17 cellular contexts compared by ENCODE assay signal in the genomic region with DNA sequence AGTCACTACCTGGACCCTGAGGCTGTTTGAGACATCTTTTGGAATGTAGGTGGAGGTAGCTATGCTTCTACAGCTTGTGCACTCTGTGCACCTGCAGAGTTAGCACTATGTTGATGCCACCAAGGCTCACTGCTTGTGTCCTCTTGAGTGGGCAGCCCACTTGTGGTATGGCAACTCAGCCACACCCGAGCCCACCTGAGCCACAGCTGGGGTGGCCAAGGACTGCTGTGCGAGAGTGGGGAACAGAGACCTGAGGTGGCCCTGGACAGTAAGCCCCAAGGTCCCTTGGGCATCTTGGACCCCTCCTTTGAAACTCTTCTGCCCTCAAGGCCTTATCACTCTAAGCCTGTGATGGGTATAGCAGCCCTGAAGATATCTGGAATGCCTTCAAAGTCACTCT. TPM values are rescaled to one million over a fixed set of nuclear protein-coding genes. Genes with fewer than 3 reads are reported as not detected.
A peak's percentile ranks its signal among the peaks of the same experiment; 100 is the strongest.
DNase-seq lines count a peak whose midpoint lies in the region; ATAC-seq and TF ChIP-seq lines count a peak whose summit lies in the region.
"Had no signal": no experiment of that assay in that cellular context is flagged by ENCODE, and none has a peak within 500 bp of the region (broad histone marks: within the 10 kb centered on the region; RNA-seq: fewer than 3 reads in every experiment).

No MANE protein-coding gene starts in this region.

- ATAC-seq in central memory CD8-positive, alpha-beta T cell (replicated peaks; ENCODE audit: extremely low read depth, poor library complexity, severe bottlenecking), result no peak
- no peak for ATAC-seq in gastrocnemius medialis

- H3K27ac ChIP-seq in esophagus muscularis mucosa (replicated peaks in 1 of 4) (no peak overlapping the region), neuronal stem cell (replicated peaks; ENCODE audit: low read length) (no peak overlapping the region), gastrocnemius medialis (no peak overlapping the region), esophagus squamous epithelium (no peak overlapping the region)

- H2AK5ac ChIP-seq in neuronal stem cell (ENCODE audit: low read depth, low read length), result no peak overlapping the region

- H3K9me3 ChIP-seq in esophagus muscularis mucosa (no peaks in the 10 kb centered on the region), neuronal stem cell (replicated peaks in 1 of 2; ENCODE audit: control insufficient read depth in 2 of 2, insufficient read depth in 1 of 2, low read depth in 1 of 2, low read length in 2 of 2) (no peaks in the 10 kb centered on the region), gastrocnemius medialis (no peaks in the 10 kb centered on the region), esophagus squamous epithelium (no peaks in the 10 kb centered on the region)
- H3K9me3 ChIP-seq: HAP-1 had no signal

- H3K4me3 ChIP-seq in esophagus muscularis mucosa, result no peak overlapping the region
- no peak overlapping the region for H3K4me3 ChIP-seq in neuronal stem cell (ENCODE audit: low read length in 2 of 2)
- H3K4me3 ChIP-seq in gastrocnemius medialis, result no peak overlapping the region
- H3K4me3 ChIP-seq in esophagus squamous epithelium, result no peak overlapping the region
- H3K4me3 ChIP-seq: HAP-1 had no signal

- H3K79me1 ChIP-seq in neuronal stem cell (ENCODE audit: low read depth, low read length), result no peaks in the 10 kb centered on the region

- peaks cover 0 to 21% (median 0%) of the 10 kb centered on the region in 4 donors for H3K27me3 ChIP-seq in esophagus muscularis mucosa
- H3K27me3 ChIP-seq in neuronal stem cell (ENCODE audit: control insufficient read depth in 3 of 3, insufficient read depth in 3 of 3, low read depth in 1 of 3, low read length in 3 of 3), result peaks cover 0 to 9% (median 0%) of the 10 kb centered on the region in 3 experiments
- H3K27me3 ChIP-seq in gastrocnemius medialis, result no peaks in the 10 kb centered on the region
- peaks cover 0 to 18% (median 0%) of the 10 kb centered on the region in 4 donors for H3K27me3 ChIP-seq in esophagus squamous epithelium

- no peak overlapping the region for H3K4me2 ChIP-seq in neuronal stem cell (ENCODE audit: insufficient read depth, low read length, poor library complexity, severe bottlenecking)

- H2BK120ac ChIP-seq in neuronal stem cell (ENCODE audit: low read depth, low read length), result no peak overlapping the region

- peak overlapping the region; percentile 29 for H4K8ac ChIP-seq in neuronal stem cell (ENCODE audit: low read depth, low read length)

- H2BK12ac ChIP-seq in neuronal stem cell (ENCODE audit: low read length), result no peak overlapping the region

- DNase-seq in central memory CD8-positive, alpha-beta T cell (ENCODE audit: low spot score in 2 of 2), result no peak
- DNase-seq in esophagus muscularis mucosa (ENCODE audit: extremely low spot score) (peak; percentile 85), neuronal stem cell (ENCODE audit: low spot score) (no peak), gastrocnemius medialis (no peak), esophagus squamous epithelium (lab: John Stamatoyannopoulos, UW) (no peak), NCI-H82 (lab: John Stamatoyannopoulos, UW) (no peak)
- DNase-seq in stimulated activated CD8-positive, alpha-beta memory T cell treated with anti-CD3 and anti-CD28 coated beads, Interleukin-4, amount 100 ng/mL, for 48 hours, result peak; percentile 30
- DNase-seq: C1 segment of cervical spinal cord; Calu3; CD4-positive, alpha-beta memory T cell; COR-L47; DMS53; DMS79 treated with DMSO at 0.1 percent for 48 hours; GF-D8; GOT3; HFFc6 had no signal

- no peaks in the 10 kb centered on the region for H3K4me1 Mint-ChIP-seq in central memory CD8-positive, alpha-beta T cell

- no peak overlapping the region for H2BK15ac ChIP-seq in neuronal stem cell (ENCODE audit: low read length)

- peaks cover 10% of the 10 kb centered on the region for H3K27me3 Mint-ChIP-seq in central memory CD8-positive, alpha-beta T cell

- H3K36me3 ChIP-seq in esophagus muscularis mucosa (no peaks in the 10 kb centered on the region), neuronal stem cell (replicated peaks in 1 of 2; ENCODE audit: control insufficient read depth in 2 of 2, insufficient read depth in 2 of 2, low read length in 2 of 2) (no peaks in the 10 kb centered on the region), gastrocnemius medialis (no peaks in the 10 kb centered on the region), esophagus squamous epithelium (no peaks in the 10 kb centered on the region)
- H3K36me3 ChIP-seq: HAP-1 had no signal

- H3K4me1 ChIP-seq in esophagus muscularis mucosa (no peaks in the 10 kb centered on the region), neuronal stem cell (ENCODE audit: control insufficient read depth in 2 of 2, insufficient read depth in 1 of 2, low read depth in 1 of 2, low read length in 2 of 2) (peaks cover 0 to 7% of the 10 kb centered on the region in 2 donors), gastrocnemius medialis (peaks cover 3 to 8% of the 10 kb centered on the region in 2 donors), esophagus squamous epithelium (no peaks in the 10 kb centered on the region)
- H3K4me1 ChIP-seq: HAP-1 had no signal

- H3K27ac Mint-ChIP-seq in central memory CD8-positive, alpha-beta T cell (ENCODE audit: low read depth), result peak overlapping the region; percentile 1
- H3K27ac Mint-ChIP-seq: CD4-positive, alpha-beta memory T cell; HFFc6 had no signal

- H3K9me3 Mint-ChIP-seq in central memory CD8-positive, alpha-beta T cell, result no peaks in the 10 kb centered on the region
- H3K9me3 Mint-ChIP-seq: CD4-positive, alpha-beta memory T cell; HFFc6 had no signal

- no peak overlapping the region for H3K9ac ChIP-seq in neuronal stem cell (ENCODE audit: low read depth, low read length, poor library complexity)

- TF ChIP-seq EP300 in esophagus muscularis mucosa (IDR thresholded peaks at IDR 0.05), result no peak

- no peak overlapping the region for H3K4me3 Mint-ChIP-seq in central memory CD8-positive, alpha-beta T cell
- H3K4me3 Mint-ChIP-seq: CD4-positive, alpha-beta memory T cell; HFFc6 had no signal

- no peak overlapping the region for H3K18ac ChIP-seq in neuronal stem cell (ENCODE audit: low read length)

- TF ChIP-seq CTCF in esophagus muscularis mucosa (IDR thresholded peaks at IDR 0.05), result no peak
- no peak for TF ChIP-seq CTCF in gastrocnemius medialis (IDR thresholded peaks at IDR 0.05 in 4 of 5, conservative IDR thresholded peaks at IDR 0.05 in 1 of 5)
- no peak for TF ChIP-seq CTCF in esophagus squamous epithelium (IDR thresholded peaks at IDR 0.05)

- H3K14ac ChIP-seq in neuronal stem cell (ENCODE audit: low read length), result no peak overlapping the region

- TF ChIP-seq POLR2A in esophagus muscularis mucosa (IDR thresholded peaks at IDR 0.05; ENCODE audit: low read depth) (no peak), gastrocnemius medialis (IDR thresholded peaks at IDR 0.05) (no peak), esophagus squamous epithelium (IDR thresholded peaks at IDR 0.05) (no peak)

- in situ Hi-C loops in gastrocnemius medialis (cut with MboI; ENCODE audit: low sequenced_read_pairs in 4 of 4), result no loop called here

- H3K36me3 Mint-ChIP-seq in central memory CD8-positive, alpha-beta T cell (ENCODE audit: insufficient read depth), result peaks cover 8% of the 10 kb centered on the region
- H3K36me3 Mint-ChIP-seq: CD4-positive, alpha-beta memory T cell had no signal

- H2BK5ac ChIP-seq in neuronal stem cell (ENCODE audit: low read length), result no peak overlapping the region

- H2AFZ ChIP-seq in neuronal stem cell (ENCODE audit: low read length), result no peak overlapping the region

- 100% methylated on average over 2 of the region's 2 CpGs for WGBS in esophagus muscularis mucosa
- WGBS in neuronal stem cell (ENCODE audit: extremely low coverage in 2 of 2, insufficient read length in 2 of 2, insufficient replicate concordance in 1 of 2), 2 donors, result no CpG with 5 or more reads among the region's 2 CpGs
- 60 to 94% methylated on average over 1 to 2 of the region's 2 CpGs for WGBS in esophagus squamous epithelium, 2 donors

- H3K4ac ChIP-seq in neuronal stem cell (ENCODE audit: low read length), result no peak overlapping the region

- H4K91ac ChIP-seq in neuronal stem cell (ENCODE audit: low read depth, low read length, poor library complexity), result no peak overlapping the region

- intact Hi-C loops in esophagus muscularis mucosa (cut with DNase I) (no loop called here), gastrocnemius medialis (cut with DNase I; ENCODE audit: low total_unique reads) (no loop called here), esophagus squamous epithelium (cut with DNase I) (no loop called here)

- H3K23ac ChIP-seq in neuronal stem cell (ENCODE audit: low read depth, low read length, poor library complexity), result no peak overlapping the region

RNA-seq across cellular contexts. Expression of gene MYO1G, which starts 25.7 kb away (rescaled TPM):
- total RNA-seq in esophagus muscularis mucosa, result 1 to 10 TPM in 3 of 4 donors, under 1 TPM in 1; 0.78 to 6.8 (median 3.1) TPM
- 0.03 TPM for polyA plus RNA-seq in neuronal stem cell (2013, experiment 1 of 2)
- polyA plus RNA-seq in neuronal stem cell (2013, experiment 2 of 2), result 0.06 TPM
- total RNA-seq in gastrocnemius medialis, result 1 to 10 TPM in 2 of 4 donors, under 1 TPM in 1, not detected in 1; 0.61 to 1.4 (median 1.3) TPM
- 1 to 10 TPM; 1.3 to 5.0 (median 2.6) TPM for total RNA-seq in esophagus squamous epithelium
- total RNA-seq: HFFc6 had no signal

RNA-seq across cellular contexts. Expression of gene CCM2, which starts 46.8 kb away (rescaled TPM):
- total RNA-seq in esophagus muscularis mucosa, result 10 to 100 TPM; 40.3 to 61.7 (median 49.4) TPM
- 29.8 TPM for polyA plus RNA-seq in neuronal stem cell (2013, experiment 1 of 2)
- polyA plus RNA-seq in neuronal stem cell (2013, experiment 2 of 2), result 30.1 TPM
- 10 to 100 TPM; 37.7 to 61.8 (median 47.4) TPM for total RNA-seq in gastrocnemius medialis
- 10 to 100 TPM; 20.0 to 36.3 (median 24.9) TPM for total RNA-seq in esophagus squamous epithelium

Comparison
In these comparisons a context has a peak if more than half of its experiments do, and no peak if none do; other contexts are left out.
1. DNase-seq: peak in esophagus muscularis mucosa (single experiment) and stimulated activated CD8-positive, alpha-beta memory T cell treated with anti-CD3 and anti-CD28 coated beads, Interleukin-4, amount 100 ng/mL, for 48 hours (single experiment); none in central memory CD8-positive, alpha-beta T cell (0 of 2), neuronal stem cell (single experiment), gastrocnemius medialis (0 of 2), esophagus squamous epithelium (single experiment) and NCI-H82 (single experiment).